ENCODE assay signal across 10 cellular contexts in genomic region chr12:55718650-55719275, GRCh38. TPM values are rescaled to one million over a fixed set of nuclear protein-coding genes. Genes with fewer than 3 reads are reported as not detected.
DNase-seq lines count a peak whose midpoint lies in the region; ATAC-seq and TF ChIP-seq lines count a peak whose summit lies in the region.
"Had no signal": no experiment of that assay in that cellular context is flagged by ENCODE, and none has a peak within 500 bp of the region (broad histone marks: within the 10 kb centered on the region; RNA-seq: fewer than 3 reads in every experiment).

No MANE protein-coding gene starts in this region.

- no peak for ATAC-seq in thoracic aorta (ENCODE audit: insufficient number of reproducible peaks, low FRiP score, low read depth)
- no peak for ATAC-seq in GM19395 (IDR thresholded peaks at IDR 0.05; ENCODE audit: unreplicated experiment)
- ATAC-seq in GM18909 (IDR thresholded peaks at IDR 0.05; ENCODE audit: poor library complexity, unreplicated experiment): no peak

- H3K36me3 ChIP-seq in muscle layer of colon (ENCODE audit: insufficient read depth, low read length) (peaks cover under 1% of the 10 kb centered on the region), thoracic aorta (no peaks in the 10 kb centered on the region)

- peak overlapping the region; percentile 18 for H3K27ac Mint-ChIP-seq in activated naive CD4-positive, alpha-beta T cell treated with anti-CD3 and anti-CD28 coated beads for 36 hours
- H3K27ac Mint-ChIP-seq: progenitor cell of endocrine pancreas had no signal

- H3K27me3 Mint-ChIP-seq in activated naive CD4-positive, alpha-beta T cell treated with anti-CD3 and anti-CD28 coated beads for 36 hours (ENCODE audit: low read depth): no peaks in the 10 kb centered on the region

- intact Hi-C loops in activated naive CD4-positive, alpha-beta T cell treated with anti-CD3 and anti-CD28 coated beads for 36 hours (cut with micrococcal nuclease): loop anchor here (5.0 kb wide), 1 partner anchor 731 kb away; no protein-coding TSS in a partner anchor

- no peak for TF ChIP-seq CTCF in cardiac fibroblast (IDR thresholded peaks at IDR 0.05; ENCODE audit: low read depth, low read length)
- TF ChIP-seq CTCF in thoracic aorta (IDR thresholded peaks at IDR 0.05): no peak

- peaks cover 28% of the 10 kb centered on the region for H3K4me1 Mint-ChIP-seq in activated naive CD4-positive, alpha-beta T cell treated with anti-CD3 and anti-CD28 coated beads for 36 hours (ENCODE audit: low read depth)

- no peak overlapping the region for H3K4me3 Mint-ChIP-seq in activated naive CD4-positive, alpha-beta T cell treated with anti-CD3 and anti-CD28 coated beads for 36 hours

- no peak overlapping the region for H3K4me3 ChIP-seq in cardiac fibroblast (replicated peaks in 1 of 2; ENCODE audit: low read depth in 2 of 2, low read length in 2 of 2)
- peak overlapping the region in 1 of 2 donors; percentile 5 for H3K4me3 ChIP-seq in muscle layer of colon (ENCODE audit: low read depth in 1 of 2, low read length in 2 of 2)
- H3K4me3 ChIP-seq in thoracic aorta: no peak overlapping the region

- H3K27me3 ChIP-seq in muscle layer of colon (ENCODE audit: control insufficient read depth in 1 of 2, insufficient read depth in 2 of 2, low read length in 2 of 2): no peaks in the 10 kb centered on the region
- H3K27me3 ChIP-seq in thoracic aorta (replicated peaks; ENCODE audit: insufficient read depth): no peaks in the 10 kb centered on the region

- H3K36me3 Mint-ChIP-seq in activated naive CD4-positive, alpha-beta T cell treated with anti-CD3 and anti-CD28 coated beads for 36 hours (ENCODE audit: low read depth): peaks cover 5% of the 10 kb centered on the region

- no peaks in the 10 kb centered on the region for H3K9me3 ChIP-seq in muscle layer of colon (ENCODE audit: low read length)
- no peaks in the 10 kb centered on the region for H3K9me3 ChIP-seq in thoracic aorta

- CTCF ChIA-PET in activated naive CD4-positive, alpha-beta T cell treated with anti-CD3 and anti-CD28 coated beads for 36 hours (lab: Charles Lee): interaction anchor here (0.6 to 2.7 kb wide), 3 partner anchors 9 to 20 kb away, joined by 3 to 23 read pairs (median 10); partner anchors contain the start of gene CD63

- peaks cover 66% of the 10 kb centered on the region for H3K4me1 ChIP-seq in muscle layer of colon (ENCODE audit: insufficient read depth, low read length)
- peaks cover 56 to 84% of the 10 kb centered on the region in 2 donors for H3K4me1 ChIP-seq in thoracic aorta (ENCODE audit: control insufficient read depth in 1 of 2, low read depth in 2 of 2)

- no peaks in the 10 kb centered on the region for H3K9me3 Mint-ChIP-seq in activated naive CD4-positive, alpha-beta T cell treated with anti-CD3 and anti-CD28 coated beads for 36 hours

- no peak for DNase-seq in activated naive CD4-positive, alpha-beta T cell treated with anti-CD3 and anti-CD28 coated beads for 36 hours
- no peak for DNase-seq in activated naive CD4-positive, alpha-beta T cell treated with Interleukin-2 at 50 U/mL for 16 hours
- peak; percentile 57 to 66 for DNase-seq in cardiac fibroblast (ENCODE audit: low read depth in 2 of 2)
- no peak for DNase-seq in thoracic aorta (ENCODE audit: low spot score)
- DNase-seq in NCI-H1930 (lab: John Stamatoyannopoulos, UW): no peak
- DNase-seq: NCI-H2227 treated with DMSO at 0.1 percent for 48 hours had no signal

- H3K9ac ChIP-seq in muscle layer of colon (ENCODE audit: low read length): peak overlapping the region; percentile 9

- peak overlapping the region; percentile 99 for H3K27ac ChIP-seq in muscle layer of colon (ENCODE audit: low read depth, low read length)
- H3K27ac ChIP-seq in thoracic aorta: peak overlapping the region; percentile 92 to 95

RNA-seq across cellular contexts. Expression of gene RDH5, which starts 1.4 kb away (rescaled TPM):
- 1 to 10 TPM; 2.1 to 2.6 TPM for total RNA-seq in activated naive CD4-positive, alpha-beta T cell treated with anti-CD3 and anti-CD28 coated beads for 36 hours
- total RNA-seq in thoracic aorta: 10 to 100 TPM; 24.4 to 29.5 TPM

RNA-seq across cellular contexts. Expression of gene BLOC1S1, which starts 2.9 kb away (rescaled TPM):
- 100 to 1,000 TPM; 118 to 124 TPM for total RNA-seq in activated naive CD4-positive, alpha-beta T cell treated with anti-CD3 and anti-CD28 coated beads for 36 hours
- 100 to 1,000 TPM; 113 to 117 TPM for total RNA-seq in thoracic aorta

RNA-seq across cellular contexts. Expression of gene CD63, which starts 10.0 kb away (rescaled TPM):
- 10 to 100 TPM; 62.3 to 73.6 TPM for total RNA-seq in activated naive CD4-positive, alpha-beta T cell treated with anti-CD3 and anti-CD28 coated beads for 36 hours
- 100 to 1,000 TPM; 615 to 776 TPM for total RNA-seq in thoracic aorta

RNA-seq across cellular contexts. Expression of gene ITGA7, which starts 11.1 kb away (rescaled TPM):
- total RNA-seq in activated naive CD4-positive, alpha-beta T cell treated with anti-CD3 and anti-CD28 coated beads for 36 hours: 1 to 10 TPM; 3.9 to 4.8 TPM
- 100 to 1,000 TPM; 285 to 317 TPM for total RNA-seq in thoracic aorta

RNA-seq across cellular contexts. Expression of gene GDF11, which starts 24.2 kb away (rescaled TPM):
- 1 to 10 TPM; 4.2 TPM for total RNA-seq in activated naive CD4-positive, alpha-beta T cell treated with anti-CD3 and anti-CD28 coated beads for 36 hours
- total RNA-seq in thoracic aorta: 1 to 10 TPM; 3.0 to 9.7 TPM

Comparison
In these comparisons a context has a peak if more than half of its experiments do, and no peak if none do; other contexts are left out.
1. DNase-seq: peak in cardiac fibroblast (2 of 2); none in activated naive CD4-positive, alpha-beta T cell treated with anti-CD3 and anti-CD28 coated beads for 36 hours (single experiment), activated naive CD4-positive, alpha-beta T cell treated with Interleukin-2 at 50 U/mL for 16 hours (single experiment), thoracic aorta (single experiment) and NCI-H1930 (0 of 2).
2. RNA of gene RDH5, which starts 1.4 kb away (total RNA-seq): 24.4 to 29.5 TPM in thoracic aorta; 2.1 to 2.6 TPM in activated naive CD4-positive, alpha-beta T cell treated with anti-CD3 and anti-CD28 coated beads for 36 hours; every median in the first group is over 4 times any median in the second.
3. RNA of gene CD63, which starts 10.0 kb away (total RNA-seq): 615 to 776 TPM in thoracic aorta; 62.3 to 73.6 TPM in activated naive CD4-positive, alpha-beta T cell treated with anti-CD3 and anti-CD28 coated beads for 36 hours; every median in the first group is over 4 times any median in the second.